In genomic region chr4:8523175-8523574, GRCh38 we compare ENCODE assay signal across 34 cellular contexts. TPM values are rescaled to one million over a fixed set of nuclear protein-coding genes. Genes with fewer than 3 reads are reported as not detected.
"Had no signal": no experiment of that assay in that cellular context is flagged by ENCODE, and none has a peak within 500 bp of the region (broad histone marks: within the 10 kb centered on the region; RNA-seq: fewer than 3 reads in every experiment).

No MANE protein-coding gene starts in this region.

- H3K27ac ChIP-seq: KMS-11, VCaP had no signal

- H3K27me3 ChIP-seq: adrenal gland had no signal

- FAIRE-seq: astrocyte, bronchial epithelial cell had no signal

- H3K36me3 ChIP-seq: adrenal gland had no signal

- H3K9ac ChIP-seq: KMS-11 had no signal

- H3K9me3 ChIP-seq: adrenal gland had no signal

- DNase-seq: activated B cell treated with CpG ODN at 0.5 μM for 24 hours; activated CD4-positive, alpha-beta memory T cell treated with anti-CD3 and anti-CD28 coated beads for 36 hours; activated CD4-positive, alpha-beta T cell treated with anti-CD3 and anti-CD28 coated beads for 4 hours; activated CD4-positive, alpha-beta T cell treated with anti-CD3 and anti-CD28 coated beads, Interleukin-2, amount 50 U/mL, for 1 hour; activated CD4-positive, CD25-positive, alpha-beta regulatory T cell treated with anti-CD3 and anti-CD28 coated beads, Interleukin-2, amount 50 U/mL, for 72 hours; activated CD8-positive, alpha-beta memory T cell treated with anti-CD3 and anti-CD28 coated beads, Interleukin-2, amount 50 U/mL, for 4 hours; activated gamma-delta T cell treated with Interleukin-2 at 50 U/mL for 16 hours; activated naive CD4-positive, alpha-beta T cell treated with anti-CD3 and anti-CD28 coated beads for 36 hours; activated T-cell treated with anti-CD3 and anti-CD28 coated beads for 4 hours; activated T-cell treated with anti-CD3 and anti-CD28 coated beads, Interleukin-2, amount 50 U/mL, for 4 hours; adrenal gland; caudate nucleus; MM.1S; MV-4-11; NCI-H1092; NCI-H1436 treated with DMSO at 0.1 percent for 48 hours; NCI-H1694 treated with DMSO at 0.1 percent for 48 hours; NCI-H2029; NCI-H345; NCI-H524 treated with DMSO at 0.1 percent for 48 hours; RPMI8226; SW 1271; T-helper 1 cell; T-helper 2 cell; T-helper 9 cell had no signal

- H3K4me3 ChIP-seq: adrenal gland had no signal

- H3K4me2 ChIP-seq: KMS-11 had no signal

- H3K4me1 ChIP-seq: adrenal gland had no signal

- ATAC-seq: activated naive CD4-positive, alpha-beta T cell treated with anti-CD3 and anti-CD28 coated beads, Interleukin-2, amount 50 U/mL, for 72 hours; activated T-cell treated with anti-CD3 and anti-CD28 coated beads, Interleukin-2, amount 50 U/mL, for 4 hours; Panc1; Right ventricle myocardium inferior had no signal

RNA-seq across cellular contexts. Expression of gene GPR78, which starts 57.0 kb away (rescaled TPM):
- total RNA-seq: activated B cell treated with CpG ODN at 0.5 μM for 24 hours; activated CD4-positive, alpha-beta memory T cell treated with anti-CD3 and anti-CD28 coated beads for 36 hours; activated naive CD4-positive, alpha-beta T cell treated with anti-CD3 and anti-CD28 coated beads for 36 hours; activated T-cell treated with anti-CD3 and anti-CD28 coated beads, Interleukin-2, amount 50 U/mL, for 4 hours; activated T-helper 1 cell treated with anti-CD3 and anti-CD28 coated beads, Interleukin-12 subunit alpha, Interleukin-12 subunit beta, Interleukin-2, Interleukin-4 antibody, amounts not matched to agents 30 ng/mL and 10 ng/mL and 1 ng/mL, durations not matched to agents 14 hours and 24 hours and 36 hours; NCI-H460; Right ventricle myocardium inferior had no signal
